Comparison of ENCODE assay signal across 27 cellular contexts in genomic region chr12:57536597-57536942, GRCh38. TPM values are rescaled to one million over a fixed set of nuclear protein-coding genes. Genes with fewer than 3 reads are reported as not detected.
"Had no signal": no experiment of that assay in that cellular context is flagged by ENCODE, and none has a peak within 500 bp of the region (broad histone marks: within the 10 kb centered on the region; RNA-seq: fewer than 3 reads in every experiment).

No MANE protein-coding gene starts in this region.

- H3K27ac Mint-ChIP-seq: activated CD8-positive, alpha-beta memory T cell treated with anti-CD3 and anti-CD28 coated beads, Interleukin-2, amount 10 ng/mL, durations not matched to agents 7 days and 5 days; activated naive CD8-positive, alpha-beta T cell treated with anti-CD3 and anti-CD28 coated beads, Interleukin-2, amount 10 ng/mL, durations not matched to agents 7 days and 5 days; activated T-cell treated with anti-CD3 and anti-CD28 coated beads, Interleukin-2, amount 50 U/mL, for 24 hours had no signal

- DNase-seq: activated CD4-positive, alpha-beta T cell treated with anti-CD3 and anti-CD28 coated beads for 4 hours; activated CD4-positive, alpha-beta T cell treated with anti-CD3 and anti-CD28 coated beads, Interleukin-2, amount 50 U/mL, for 4 hours; activated CD8-positive, alpha-beta memory T cell treated with anti-CD3 and anti-CD28 coated beads, Interleukin-2, amount 10 ng/mL, durations not matched to agents 7 days and 5 days; activated naive CD4-positive, alpha-beta T cell treated with anti-CD3 and anti-CD28 coated beads, Interleukin-2, amount 50 U/mL, for 16 hours; activated naive CD8-positive, alpha-beta T cell treated with anti-CD3 and anti-CD28 coated beads, Interleukin-2, amount 10 ng/mL, durations not matched to agents 7 days and 5 days; activated T-cell treated with anti-CD3 and anti-CD28 coated beads, Interleukin-2, amount 50 U/mL, for 24 hours; adrenal gland; anterior cingulate cortex; cerebellar nuclear complex; KG1; MV-4-11; NCI-H1092 treated with DMSO at 0.1 percent for 48 hours; NCI-H1436; NCI-H1694 treated with DMSO at 0.1 percent for 48 hours; NCI-H2029 treated with DMSO at 0.1 percent for 48 hours; NCI-H345; NCI-H510A; NCI-H526 treated with DMSO at 0.1 percent for 48 hours; NCI-H82; OCI-M1; RPMI8226; T-cell had no signal

- H3K27me3 ChIP-seq: adrenal gland had no signal

- H3K27me3 Mint-ChIP-seq: activated CD8-positive, alpha-beta memory T cell treated with anti-CD3 and anti-CD28 coated beads, Interleukin-2, amount 10 ng/mL, durations not matched to agents 7 days and 5 days; activated naive CD8-positive, alpha-beta T cell treated with anti-CD3 and anti-CD28 coated beads, Interleukin-2, amount 10 ng/mL, durations not matched to agents 7 days and 5 days; activated T-cell treated with anti-CD3 and anti-CD28 coated beads, Interleukin-2, amount 50 U/mL, for 24 hours; T-cell had no signal

- H3K9me3 ChIP-seq: adrenal gland had no signal

- H3K27ac ChIP-seq: adrenal gland, SK-N-MC had no signal

- H3K9me3 Mint-ChIP-seq: activated naive CD8-positive, alpha-beta T cell treated with anti-CD3 and anti-CD28 coated beads, Interleukin-2, amount 10 ng/mL, durations not matched to agents 7 days and 5 days; activated T-cell treated with anti-CD3 and anti-CD28 coated beads, Interleukin-2, amount 50 U/mL, for 24 hours; T-cell had no signal

- H3K4me1 Mint-ChIP-seq: activated CD8-positive, alpha-beta memory T cell treated with anti-CD3 and anti-CD28 coated beads, Interleukin-2, amount 10 ng/mL, durations not matched to agents 7 days and 5 days had no signal

- H3K4me3 ChIP-seq: adrenal gland, SK-N-MC had no signal

- H3K4me3 Mint-ChIP-seq: activated CD8-positive, alpha-beta memory T cell treated with anti-CD3 and anti-CD28 coated beads, Interleukin-2, amount 10 ng/mL, durations not matched to agents 7 days and 5 days; activated naive CD8-positive, alpha-beta T cell treated with anti-CD3 and anti-CD28 coated beads, Interleukin-2, amount 10 ng/mL, durations not matched to agents 7 days and 5 days; activated T-cell treated with anti-CD3 and anti-CD28 coated beads, Interleukin-2, amount 50 U/mL, for 24 hours; T-cell had no signal

- ATAC-seq: activated CD4-positive, CD25-positive, alpha-beta regulatory T cell treated with anti-CD3 and anti-CD28 coated beads, Interleukin-2, amount 50 U/mL, for 24 hours; activated CD8-positive, alpha-beta memory T cell treated with anti-CD3 and anti-CD28 coated beads, Interleukin-2, amount 10 ng/mL, durations not matched to agents 7 days and 5 days; Panc1; Right ventricle myocardium inferior; T-cell had no signal

RNA-seq across cellular contexts. Expression of gene KIF5A, which starts 13.3 kb away (rescaled TPM):
- total RNA-seq: LHCN-M2 had no signal
